Comparison of ENCODE assay signal across 15 cellular contexts in genomic region chr3:172752651-172753050, GRCh38. TPM values are rescaled to one million over a fixed set of nuclear protein-coding genes. Genes with fewer than 3 reads are reported as not detected.
A peak's percentile ranks its signal among the peaks of the same experiment; 100 is the strongest.
DNase-seq lines count a peak whose midpoint lies in the region; ATAC-seq and TF ChIP-seq lines count a peak whose summit lies in the region.
"Had no signal": no experiment of that assay in that cellular context is flagged by ENCODE, and none has a peak within 500 bp of the region (broad histone marks: within the 10 kb centered on the region; RNA-seq: fewer than 3 reads in every experiment).

No MANE protein-coding gene starts in this region.

- peaks cover 36% of the 10 kb centered on the region for H3K4me1 Mint-ChIP-seq in WTC11

- no TSS peak for BruUV-seq in HCT116 (replicated peaks; lab: Mats Ljungman, UMichigan)

- H3K4me1 ChIP-seq in BLaER1 (peaks cover 27% of the 10 kb centered on the region), HCT116 (ENCODE audit: control insufficient read depth in 1 of 2, insufficient read depth in 2 of 2, low read length in 2 of 2) (peaks cover 21 to 44% of the 10 kb centered on the region in 2 experiments), Peyer's patch (peaks cover 0 to 14% (median 1%) of the 10 kb centered on the region in 4 donors)

- no peak overlapping the region for H3K9ac ChIP-seq in BLaER1
- H3K9ac ChIP-seq in HCT116 (ENCODE audit: low read length), result no peak overlapping the region

- TF ChIP-seq POLR2A in HCT116 (IDR thresholded peaks at IDR 0.05; ENCODE audit: borderline replicate concordance, extremely low read depth, insufficient read depth, insufficient read length) (no peak), Peyer's patch (IDR thresholded peaks at IDR 0.05) (no peak)

- H3K9me3 ChIP-seq in BLaER1 (no peaks in the 10 kb centered on the region), HCT116 (ENCODE audit: control insufficient read depth in 1 of 2, insufficient read depth in 1 of 2, low read depth in 1 of 2, low read length in 2 of 2) (no peaks in the 10 kb centered on the region), Peyer's patch (no peaks in the 10 kb centered on the region)
- H3K9me3 ChIP-seq: mucosa of descending colon had no signal

- CTCF ChIA-PET in HCT116 (lab: Charles Lee) (no interaction called here), WTC11 (lab: Charles Lee) (no interaction called here)

- DNase-seq in HCT116 (ENCODE audit: low read depth, low spot score) (no peak), WTC11 (ENCODE audit: low spot score) (no peak), kidney epithelial cell (ENCODE audit: low read depth) (no peak), left lobe of liver (ENCODE audit: low spot score) (no peak), posterior vena cava (ENCODE audit: low spot score) (no peak), Peyer's patch (no peak)
- DNase-seq in NK-92 treated with Interleukin-12 subunit alpha and Interleukin-12 subunit beta, amount 100 ng/mL, for 24 hours (lab: John Stamatoyannopoulos, UW), result no peak
- DNase-seq: anterior cingulate cortex; mucosa of descending colon; NCI-H2171 treated with DMSO at 0.1 percent for 48 hours; retina; stimulated activated CD4-positive, alpha-beta T cell treated with anti-CD3 and anti-CD28 coated beads, Interleukin-4, amount 100 ng/mL, for 24 hours; stimulated activated naive CD8-positive, alpha-beta T cell treated with anti-CD3 and anti-CD28 coated beads, Interleukin-15, Interleukin-2, amounts not matched to agents 100 U/mL and 50 U/mL, for 24 hours had no signal

- TF ChIP-seq RAD21 in HCT116 (IDR thresholded peaks at IDR 0.05; ENCODE audit: low read depth), result no peak

- RAD21 ChIA-PET in HCT116 (lab: Charles Lee; ENCODE audit: low non-redundant PET in 1 of 2, low total read pairs in 2 of 2, uncharacterized antibody in 2 of 2, unreplicated experiment in 2 of 2), result no interaction called here

- peaks cover 67% of the 10 kb centered on the region for H3K79me2 ChIP-seq in HCT116 (ENCODE audit: insufficient read depth, low read length)

- no peak overlapping the region for H2AFZ ChIP-seq in HCT116 (ENCODE audit: low read depth, low read length, poor library complexity, severe bottlenecking)

- no peaks in the 10 kb centered on the region for H3K27me3 Mint-ChIP-seq in WTC11 (ENCODE audit: low read depth)

- intact Hi-C loops in HCT116 (cut with micrococcal nuclease) (no loop called here), posterior vena cava (cut with DNase I) (no loop called here)

- H3K4me2 ChIP-seq in BLaER1, result peak overlapping the region; percentile 78
- peak overlapping the region; percentile 68; the same call in 1 of the 2 replicates for H3K4me2 ChIP-seq in HCT116 (ENCODE audit: low read length)

- H3K36me3 ChIP-seq in BLaER1 (peaks cover 23% of the 10 kb centered on the region), HCT116 (ENCODE audit: control insufficient read depth in 1 of 2, insufficient read depth in 2 of 2, low read length in 2 of 2) (peaks cover 18 to 31% of the 10 kb centered on the region in 2 experiments), kidney epithelial cell (ENCODE audit: control insufficient read depth, insufficient read depth, low read length) (no peaks in the 10 kb centered on the region), Peyer's patch (no peaks in the 10 kb centered on the region)

- H3K27ac Mint-ChIP-seq in WTC11, result peak overlapping the region; percentile 86

- POLR2A ChIA-PET in HCT116 (lab: Charles Lee), result no interaction called here
- POLR2A ChIA-PET in WTC11 (lab: Charles Lee), result no interaction called here

- no peaks in the 10 kb centered on the region for H3K9me2 ChIP-seq in HCT116 (ENCODE audit: insufficient read depth)

- TF ChIP-seq CTCF in HCT116 (IDR thresholded peaks at IDR 0.05 in 2 of 3, conservative IDR thresholded peaks at IDR 0.05 in 1 of 3; ENCODE audit: borderline replicate concordance in 1 of 3, insufficient read depth in 1 of 3, low read depth in 2 of 3, low read length in 2 of 3) (no peak), WTC11 (IDR thresholded peaks at IDR 0.05) (no peak), kidney epithelial cell (IDR thresholded peaks at IDR 0.05; ENCODE audit: insufficient read depth, low read length, poor library complexity, severe bottlenecking) (no peak), Peyer's patch (IDR thresholded peaks at IDR 0.05) (no peak)

- ATAC-seq in HCT116, result no peak
- no peak for ATAC-seq in WTC11
- ATAC-seq in left lobe of liver, result no peak
- ATAC-seq: mucosa of descending colon; stimulated activated naive CD8-positive, alpha-beta T cell treated with anti-CD3 and anti-CD28 coated beads, Interleukin-15, Interleukin-2, amounts not matched to agents 100 U/mL and 50 U/mL, for 24 hours had no signal

- no peaks in the 10 kb centered on the region for H3K27me3 ChIP-seq in BLaER1
- no peaks in the 10 kb centered on the region for H3K27me3 ChIP-seq in HCT116 (ENCODE audit: insufficient read depth, low read length)
- H3K27me3 ChIP-seq in kidney epithelial cell (ENCODE audit: control insufficient read depth, insufficient read depth, low read length), result no peaks in the 10 kb centered on the region
- no peaks in the 10 kb centered on the region for H3K27me3 ChIP-seq in Peyer's patch

- H4K20me1 ChIP-seq in BLaER1 (no peaks in the 10 kb centered on the region), HCT116 (ENCODE audit: insufficient read depth) (peaks cover 3% of the 10 kb centered on the region; the same call in 1 of the 2 replicates)

- H3K27ac ChIP-seq in BLaER1, result no peak overlapping the region
- H3K27ac ChIP-seq in HCT116 (ENCODE audit: low read depth, low read length), result no peak overlapping the region
- no peak overlapping the region for H3K27ac ChIP-seq in Peyer's patch

- peaks cover 4% of the 10 kb centered on the region; the same call in 1 of the 2 replicates for H3K9me3 Mint-ChIP-seq in WTC11

- H3K36me3 Mint-ChIP-seq in WTC11, result peaks cover 41% of the 10 kb centered on the region

- peak overlapping the region; percentile 97 for H3K4me3 Mint-ChIP-seq in WTC11
- H3K4me3 Mint-ChIP-seq: CD14-positive monocyte had no signal

- H3K4me3 ChIP-seq in BLaER1 (no peak overlapping the region), HCT116 (replicated peaks in 1 of 2; ENCODE audit: low read depth in 1 of 2, low read length in 2 of 2) (no peak overlapping the region; a peak in 1 of 4 replicates), kidney epithelial cell (ENCODE audit: low read depth, low read length) (peak overlapping the region; percentile 3), Peyer's patch (no peak overlapping the region)
- H3K4me3 ChIP-seq: mucosa of descending colon had no signal

TF ChIP-seq in HCT116, 20 proteins besides CTCF, POLR2A, EP300 and RAD21 (continues in another document):
- TF ChIP-seq SIN3A (IDR thresholded peaks at IDR 0.05; ENCODE audit: low read depth) (no peak), ZFX (IDR thresholded peaks at IDR 0.05) (no peak), POLR2AphosphoS5 (IDR thresholded peaks at IDR 0.05; ENCODE audit: low read depth, low read length) (no peak), SRF (IDR thresholded peaks at IDR 0.05; ENCODE audit: low read depth) (no peak), MAX (IDR thresholded peaks at IDR 0.05) (no peak), ELF1 (IDR thresholded peaks at IDR 0.05; ENCODE audit: borderline replicate concordance, low read depth) (no peak)

TF ChIP-seq in WTC11, 78 proteins besides CTCF, POLR2A, EP300 and RAD21 (continues in another document):
- TF ChIP-seq EMX1 (CRISPR knock-in tag; IDR thresholded peaks at IDR 0.05) (no peak), ZNF396 (CRISPR knock-in tag; IDR thresholded peaks at IDR 0.05; ENCODE audit: borderline replicate concordance) (no peak), JAZF1 (CRISPR knock-in tag; IDR thresholded peaks at IDR 0.05) (no peak), ZNF532 (CRISPR knock-in tag; IDR thresholded peaks at IDR 0.05; ENCODE audit: borderline replicate concordance) (no peak)

RNA-seq across cellular contexts. Expression of gene ECT2, which starts 2.1 kb away (rescaled TPM):
- total RNA-seq in HCT116 (2021; ENCODE audit: unreplicated experiment) (95.6 TPM), WTC11 (2021) (80.9 to 97.7 TPM (median 84.3 TPM) in 3 replicates), kidney epithelial cell (20.5 and 26.3 TPM in 2 replicates), left lobe of liver (1.6 TPM), posterior vena cava (10 to 100 TPM in 1 of 2 donors, 1 to 10 TPM in 1; 7.0 to 11.4 TPM), Peyer's patch (10 to 100 TPM in 1 of 4 donors, 1 to 10 TPM in 3; 8.9 to 11.2 (median 9.8) TPM)
- 20.8 and 31.4 TPM in 2 replicates for polyA plus RNA-seq in HCT116 (2012)

RNA-seq across cellular contexts. Expression of gene NCEH1, which starts 41.8 kb away (rescaled TPM):
- total RNA-seq in HCT116 (2021; ENCODE audit: unreplicated experiment) (11.5 TPM), WTC11 (2021) (2.6 to 4.5 TPM (median 3.3 TPM) in 3 replicates), kidney epithelial cell (14.9 and 22.4 TPM in 2 replicates), left lobe of liver (1.9 TPM), posterior vena cava (10 to 100 TPM; 10.3 to 15.6 TPM), Peyer's patch (10 to 100 TPM in 2 of 4 donors, 1 to 10 TPM in 2; 6.6 to 15.8 (median 10.6) TPM)
- polyA plus RNA-seq in HCT116 (2012), result 7.3 and 8.3 TPM in 2 replicates
